ENCODE assay signal across 8 cellular contexts in genomic region chr2:64018715-64019082, GRCh38. TPM values are rescaled to one million over a fixed set of nuclear protein-coding genes. Genes with fewer than 3 reads are reported as not detected.
A peak's percentile ranks its signal among the peaks of the same experiment; 100 is the strongest.
DNase-seq lines count a peak whose midpoint lies in the region; ATAC-seq and TF ChIP-seq lines count a peak whose summit lies in the region.

No MANE protein-coding gene starts in this region.

- H3K4me3 Mint-ChIP-seq in CD8-positive, alpha-beta T cell = peak overlapping the region; percentile 96
- H3K4me3 Mint-ChIP-seq in T-helper 1 cell treated with Interleukin-12 subunit alpha and Interleukin-12 subunit beta and Interleukin-4 antibody, amounts not matched to agents 30 μg/mL and 1 μg/mL, for 36 hours = peak overlapping the region; percentile 100
- peak overlapping the region; percentile 94 for H3K4me3 Mint-ChIP-seq in endodermal cell

- peak; percentile 61 for ATAC-seq in CD8-positive, alpha-beta T cell
- ATAC-seq in GM19328 (IDR thresholded peaks at IDR 0.05; ENCODE audit: unreplicated experiment) (peak; percentile 45), HG03439 (IDR thresholded peaks at IDR 0.05; ENCODE audit: unreplicated experiment) (peak; percentile 56)

- peak overlapping the region; percentile 95 for H3K27ac Mint-ChIP-seq in CD8-positive, alpha-beta T cell
- peak overlapping the region; percentile 99 for H3K27ac Mint-ChIP-seq in T-helper 1 cell treated with Interleukin-12 subunit alpha and Interleukin-12 subunit beta and Interleukin-4 antibody, amounts not matched to agents 30 μg/mL and 1 μg/mL, for 36 hours
- H3K27ac Mint-ChIP-seq in endodermal cell = peak overlapping the region; percentile 87

- POLR2A ChIA-PET in CD8-positive, alpha-beta T cell (lab: Charles Lee) = interaction anchor here (0.8 kb wide), 1 partner anchor 12 kb away, joined by 4 read pairs; no protein-coding TSS in a partner anchor

- intact Hi-C loops in CD8-positive, alpha-beta T cell (cut with DNase I, micrococcal nuclease) = loop anchor here (1.0 to 5.0 kb wide), 4 partner anchors 124 to 181 kb away; partner anchors contain the start of genes PELI1 (in 2 of the 2) and UGP2 (in 1 of the 2)

- peak overlapping the region; percentile 57 for H3K27ac ChIP-seq in CD8-positive, alpha-beta T cell (ENCODE audit: low read depth, low read length)
- H3K27ac ChIP-seq in endodermal cell (ENCODE audit: low read depth, low read length) (peak overlapping the region; percentile 89), thymus (ENCODE audit: low read depth) (peak overlapping the region; percentile 93)

- H3K36me3 Mint-ChIP-seq in CD8-positive, alpha-beta T cell = peaks cover 12% of the 10 kb centered on the region
- H3K36me3 Mint-ChIP-seq in T-helper 1 cell treated with Interleukin-12 subunit alpha and Interleukin-12 subunit beta and Interleukin-4 antibody, amounts not matched to agents 30 μg/mL and 1 μg/mL, for 36 hours (ENCODE audit: low read depth) = peaks cover 12% of the 10 kb centered on the region
- no peaks in the 10 kb centered on the region for H3K36me3 Mint-ChIP-seq in endodermal cell (ENCODE audit: low read depth)

- no peak for TF ChIP-seq CTCF in CD8-positive, alpha-beta T cell (IDR thresholded peaks at IDR 0.05)
- TF ChIP-seq CTCF in endodermal cell (conservative IDR thresholded peaks at IDR 0.05) = no peak

- H3K4me3 ChIP-seq in CD8-positive, alpha-beta T cell (ENCODE audit: low read depth, low read length) = peak overlapping the region; percentile 89
- H3K4me3 ChIP-seq in endodermal cell (ENCODE audit: low read length) (peak overlapping the region; percentile 99), thymus (ENCODE audit: low read length) (peak overlapping the region; percentile 95)

- CTCF ChIA-PET in CD8-positive, alpha-beta T cell (lab: Charles Lee) = interaction anchor here (0.8 to 1.2 kb wide), 3 partner anchors 15 to 469 kb away, joined by 3 to 4 read pairs (median 3); no protein-coding TSS in a partner anchor

- 0 to 1% methylated on average over 12 to 38 of the region's 38 CpGs for WGBS in endodermal cell (ENCODE audit: insufficient coverage in 1 of 2, insufficient read length in 1 of 2), 2 experiments
- under 1% methylated on average over 38 of the region's 38 CpGs for WGBS in thymus

- DNase-seq in CD8-positive, alpha-beta T cell = peak in 3 of 7 experiments; percentile 27 to 46 (median 40)
- DNase-seq in endodermal cell (no peak), midbrain (lab: John Stamatoyannopoulos, UW) (peak; percentile 67), OCI-M2 (lab: John Stamatoyannopoulos, UW; ENCODE audit: unreplicated experiment) (no peak)

- no peaks in the 10 kb centered on the region for H3K27me3 Mint-ChIP-seq in CD8-positive, alpha-beta T cell (ENCODE audit: low read depth)
- no peaks in the 10 kb centered on the region for H3K27me3 Mint-ChIP-seq in T-helper 1 cell treated with Interleukin-12 subunit alpha and Interleukin-12 subunit beta and Interleukin-4 antibody, amounts not matched to agents 30 μg/mL and 1 μg/mL, for 36 hours (ENCODE audit: low read depth)
- H3K27me3 Mint-ChIP-seq in endodermal cell (ENCODE audit: insufficient read depth) = no peaks in the 10 kb centered on the region

- peak overlapping the region; percentile 77 for H3K9ac ChIP-seq in endodermal cell (ENCODE audit: extremely low read depth, low read length, poor library complexity, severe bottlenecking)

- no peaks in the 10 kb centered on the region for H3K9me3 ChIP-seq in CD8-positive, alpha-beta T cell (ENCODE audit: low read length)
- H3K9me3 ChIP-seq in endodermal cell (ENCODE audit: control insufficient read depth, low read length) = no peaks in the 10 kb centered on the region
- H3K9me3 ChIP-seq in thymus (ENCODE audit: control insufficient read depth) = no peaks in the 10 kb centered on the region

- H3K4me1 Mint-ChIP-seq in CD8-positive, alpha-beta T cell (ENCODE audit: low read depth) = peaks cover 46% of the 10 kb centered on the region
- H3K4me1 Mint-ChIP-seq in T-helper 1 cell treated with Interleukin-12 subunit alpha and Interleukin-12 subunit beta and Interleukin-4 antibody, amounts not matched to agents 30 μg/mL and 1 μg/mL, for 36 hours (ENCODE audit: low read depth) = peaks cover 41% of the 10 kb centered on the region
- peaks cover 26% of the 10 kb centered on the region for H3K4me1 Mint-ChIP-seq in endodermal cell

- H3K27me3 ChIP-seq in CD8-positive, alpha-beta T cell (ENCODE audit: insufficient read depth, low read length) = no peaks in the 10 kb centered on the region
- H3K27me3 ChIP-seq in endodermal cell (ENCODE audit: control insufficient read depth, insufficient read depth, low read length, poor library complexity, severe bottlenecking) = no peaks in the 10 kb centered on the region
- H3K27me3 ChIP-seq in thymus (ENCODE audit: control insufficient read depth, insufficient read depth) = no peaks in the 10 kb centered on the region

- H3K9me3 Mint-ChIP-seq in CD8-positive, alpha-beta T cell = no peaks in the 10 kb centered on the region
- no peaks in the 10 kb centered on the region for H3K9me3 Mint-ChIP-seq in T-helper 1 cell treated with Interleukin-12 subunit alpha and Interleukin-12 subunit beta and Interleukin-4 antibody, amounts not matched to agents 30 μg/mL and 1 μg/mL, for 36 hours
- H3K9me3 Mint-ChIP-seq in endodermal cell = no peaks in the 10 kb centered on the region

- H3K4me1 ChIP-seq in CD8-positive, alpha-beta T cell (ENCODE audit: insufficient read depth, low read length) = peaks cover 31% of the 10 kb centered on the region
- H3K4me1 ChIP-seq in endodermal cell (ENCODE audit: control insufficient read depth, insufficient read depth, low read length) (peaks cover 3% of the 10 kb centered on the region), thymus (ENCODE audit: control insufficient read depth, insufficient read depth, low read length) (peaks cover 9% of the 10 kb centered on the region)

- no peaks in the 10 kb centered on the region for H3K36me3 ChIP-seq in CD8-positive, alpha-beta T cell (ENCODE audit: insufficient read depth, low read length)
- H3K36me3 ChIP-seq in endodermal cell (ENCODE audit: control insufficient read depth, insufficient read depth, low read length) = no peaks in the 10 kb centered on the region
- H3K36me3 ChIP-seq in thymus (ENCODE audit: control insufficient read depth, insufficient read depth) = no peaks in the 10 kb centered on the region

RNA-seq across cellular contexts. Expression of gene VPS54, which starts 0.5 kb away (rescaled TPM):
- total RNA-seq in CD8-positive, alpha-beta T cell = 1 to 10 TPM; 7.0 to 8.5 TPM
- 10 to 100 TPM; 18.4 to 25.7 TPM for total RNA-seq in endodermal cell
- polyA plus RNA-seq in endodermal cell (2013, experiment 1 of 2) = 31.5 TPM
- 30.0 TPM for polyA plus RNA-seq in endodermal cell (2013, experiment 2 of 2)
- 24.1 TPM for polyA plus RNA-seq in thymus
